ENCODE assay signal across 11 cellular contexts in the genomic region with DNA sequence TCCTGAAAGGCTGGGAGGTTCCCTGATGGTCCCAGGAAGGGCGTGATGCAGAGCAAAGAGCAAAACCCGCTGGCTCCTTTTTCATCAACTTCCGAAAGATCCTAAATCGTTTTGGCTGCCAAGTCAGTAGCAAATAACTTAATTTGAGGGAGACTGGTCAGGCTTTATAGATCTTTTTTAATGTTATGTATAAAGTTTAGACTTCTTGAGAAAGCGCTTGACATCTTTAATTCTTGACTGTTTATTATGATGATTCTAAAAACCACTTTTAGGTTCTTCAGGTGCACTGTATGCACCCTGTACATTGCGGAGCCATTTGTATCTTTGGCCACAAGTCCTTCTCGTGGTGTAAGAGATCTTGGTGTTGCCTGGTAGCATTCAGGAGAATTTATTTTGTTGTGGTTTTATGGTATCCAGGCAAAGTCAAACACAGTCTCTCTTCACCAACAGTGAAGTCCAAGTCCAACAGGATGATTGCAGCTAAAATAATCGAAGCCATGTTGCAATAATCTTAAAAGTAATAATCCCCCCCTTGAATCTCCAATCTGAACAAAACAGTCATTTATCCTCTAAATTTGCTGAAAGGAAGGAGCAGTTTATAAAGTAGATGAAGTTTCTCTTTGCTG. TPM values are rescaled to one million over a fixed set of nuclear protein-coding genes. Genes with fewer than 3 reads are reported as not detected.
DNase-seq lines count a peak whose midpoint lies in the region; ATAC-seq and TF ChIP-seq lines count a peak whose summit lies in the region.
"Had no signal": no experiment of that assay in that cellular context is flagged by ENCODE, and none has a peak within 500 bp of the region (broad histone marks: within the 10 kb centered on the region; RNA-seq: fewer than 3 reads in every experiment).

No MANE protein-coding gene starts in this region.

- intact Hi-C loops in Panc1 (cut with micrococcal nuclease; ENCODE audit: unreplicated experiment) (no loop called here), esophagus squamous epithelium (cut with DNase I) (no loop called here)

- POLR2A ChIA-PET in Panc1 (lab: Charles Lee): no interaction called here

- no peak overlapping the region for H3K27ac Mint-ChIP-seq in nephron progenitor cell

- H3K9me3 ChIP-seq in Panc1 (ENCODE audit: control insufficient read depth, insufficient read depth, low read depth, low read length) (no peaks in the 10 kb centered on the region), esophagus squamous epithelium (no peaks in the 10 kb centered on the region)

- H3K4me3 ChIP-seq in Panc1 (ENCODE audit: low read depth in 2 of 2, low read length in 2 of 2) (peak overlapping the region; percentile 38), esophagus squamous epithelium (peak overlapping the region; percentile 40 to 78 (median 56))

- no TSS peak for BruUV-seq in Panc1 (replicated peaks; lab: Mats Ljungman, UMichigan)

- H3K27ac ChIP-seq in Panc1 (ENCODE audit: low read length) (no peak overlapping the region), esophagus squamous epithelium (peak overlapping the region in 3 of 4 donors; percentile 29 to 77 (median 44))

- H3K36me3 ChIP-seq in Panc1 (ENCODE audit: control insufficient read depth, insufficient read depth, low read length) (no peaks in the 10 kb centered on the region), esophagus squamous epithelium (no peaks in the 10 kb centered on the region)

- H3K27me3 Mint-ChIP-seq in nephron progenitor cell (ENCODE audit: low read depth, poor library complexity): peaks cover 78% of the 10 kb centered on the region

- in situ Hi-C loops in Panc1 (cut with HindIII; ENCODE audit: low pct_unique_long_range_greater_than_20kb, low sequenced_read_pairs): no loop called here

- H3K9me3 Mint-ChIP-seq in nephron progenitor cell: no peaks in the 10 kb centered on the region

- TF ChIP-seq CTCF in Panc1 (IDR thresholded peaks at IDR 0.05) (no peak), esophagus squamous epithelium (IDR thresholded peaks at IDR 0.05) (no peak), nephron progenitor cell (IDR thresholded peaks at IDR 0.05) (no peak)

- H3K4me1 ChIP-seq in Panc1 (ENCODE audit: control insufficient read depth, insufficient read depth, low read length) (peaks cover 3% of the 10 kb centered on the region; the same call in 1 of the 2 replicates), esophagus squamous epithelium (peaks cover 6 to 31% (median 13%) of the 10 kb centered on the region in 3 donors)

- H3K27me3 ChIP-seq in Panc1 (ENCODE audit: control insufficient read depth, insufficient read depth, low read length) (peaks cover 11% of the 10 kb centered on the region), esophagus squamous epithelium (peaks cover 0 to 29% (median 0%) of the 10 kb centered on the region in 4 donors)

- WGBS in esophagus squamous epithelium, 2 donors: 39 to 52% methylated on average over 8 of the region's 8 CpGs

- DNase-seq in AG08396 (ENCODE audit: low spot score) (peak; percentile 12), Panc1 (ENCODE audit: low read depth, low spot score) (no peak), esophagus squamous epithelium (lab: John Stamatoyannopoulos, UW) (no peak), nephron progenitor cell (no peak), SHP77 (lab: John Stamatoyannopoulos, UW) (no peak)
- DNase-seq in stimulated activated naive CD4-positive, alpha-beta T cell treated with Interleukin-2 at 50 U/mL for 16 hours (lab: John Stamatoyannopoulos, UW): no peak
- DNase-seq: activated CD4-positive, CD25-positive, alpha-beta regulatory T cell treated with anti-CD3 and anti-CD28 coated beads, Interleukin-2, amount 50 U/mL, for 72 hours; DND-41; NCI-H1436 had no signal

- ATAC-seq in Panc1: no peak
- no peak for ATAC-seq in HG03457 (IDR thresholded peaks at IDR 0.05; ENCODE audit: unreplicated experiment)
- no peak for ATAC-seq in HG02759 (IDR thresholded peaks at IDR 0.05; ENCODE audit: unreplicated experiment)

- no peaks in the 10 kb centered on the region for H3K36me3 Mint-ChIP-seq in nephron progenitor cell (ENCODE audit: low read depth)

- H3K4me3 Mint-ChIP-seq in nephron progenitor cell: peak overlapping the region; percentile 91

- TF ChIP-seq POLR2A in esophagus squamous epithelium (IDR thresholded peaks at IDR 0.05): no peak

- CTCF ChIA-PET in Panc1 (lab: Charles Lee): no interaction called here

- peaks cover 20% of the 10 kb centered on the region for H3K4me1 Mint-ChIP-seq in nephron progenitor cell

RNA-seq across cellular contexts. Expression of a gene that starts 0.4 kb away (rescaled TPM):
- total RNA-seq in Panc1 (2021; ENCODE audit: unreplicated experiment) (3.2 TPM), esophagus squamous epithelium (10 to 100 TPM in 3 of 4 donors, 1 to 10 TPM in 1; 7.4 to 66.4 (median 20.7) TPM)
- polyA plus RNA-seq in Panc1 (2012; ENCODE audit: insufficient read length): 2.3 TPM
